In the genomic region with DNA sequence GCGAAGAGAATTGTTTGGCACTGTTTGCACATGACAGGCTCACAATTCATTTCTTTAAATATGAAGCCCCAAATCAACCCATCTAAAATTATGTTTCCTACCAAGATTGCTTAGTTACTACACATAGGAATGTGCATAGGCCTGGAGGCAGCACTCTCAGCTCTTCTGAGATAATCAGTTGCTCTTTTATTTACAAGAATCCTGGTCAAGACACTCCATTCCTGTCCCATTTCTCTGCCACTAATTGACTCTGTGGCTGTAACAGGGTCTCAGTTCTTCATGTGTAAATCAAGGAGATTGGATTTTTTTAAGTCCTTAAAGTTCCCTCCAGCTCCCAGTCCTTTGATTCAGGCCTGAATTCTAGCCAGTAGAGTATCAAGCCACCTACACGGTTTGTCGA, we compare ENCODE assay signal across 25 cellular contexts.
DNase-seq lines count a peak whose midpoint lies in the region; ATAC-seq and TF ChIP-seq lines count a peak whose summit lies in the region.
"Had no signal": no experiment of that assay in that cellular context is flagged by ENCODE, and none has a peak within 500 bp of the region (broad histone marks: within the 10 kb centered on the region; RNA-seq: fewer than 3 reads in every experiment).

No MANE protein-coding gene starts in this region.

- H3K9me3 ChIP-seq in gastroesophageal sphincter = no peaks in the 10 kb centered on the region
- H3K9me3 ChIP-seq in MM.1S (replicated peaks; ENCODE audit: insufficient read depth, low read length) = no peaks in the 10 kb centered on the region
- H3K9me3 ChIP-seq: BLaER1 treated with 17β-estradiol and CSF1 and Interleukin-3, amounts not matched to agents 10 nM and 100 nM had no signal

- no peak overlapping the region for H3K4me3 Mint-ChIP-seq in GM23338
- H3K4me3 Mint-ChIP-seq in WTC11 = no peak overlapping the region
- H3K4me3 Mint-ChIP-seq: CD8-positive, alpha-beta memory T cell; T-cell had no signal

- no peaks in the 10 kb centered on the region for H3K79me2 ChIP-seq in GM23338 (replicated peaks; ENCODE audit: insufficient read depth)
- H3K79me2 ChIP-seq in MM.1S (ENCODE audit: low read length) = no peaks in the 10 kb centered on the region

- ATAC-seq in GM23338 (peak; percentile 25; the same call in 2 of the 3 replicates), WTC11 (peak; percentile 18; the same call in 1 of the 2 replicates), gastroesophageal sphincter (no peak), GM19395 (IDR thresholded peaks at IDR 0.05; ENCODE audit: unreplicated experiment) (no peak)
- ATAC-seq: SK-N-SH treated with all-trans-retinoic acid at 6 μM for 48 hours, T-cell had no signal

- peaks cover 24% of the 10 kb centered on the region for H3K4me1 Mint-ChIP-seq in GM23338
- H3K4me1 Mint-ChIP-seq in WTC11 = peaks cover 32% of the 10 kb centered on the region
- H3K4me1 Mint-ChIP-seq: CD8-positive, alpha-beta memory T cell; T-cell had no signal

- H3K9me2 ChIP-seq in GM23338 (ENCODE audit: insufficient read depth) (0 out of 2 replicates have a peak, but pooled peaks cover 2% of the 10 kb centered on the region), MM.1S (replicated peaks; ENCODE audit: insufficient read depth, low read length) (no peaks in the 10 kb centered on the region)

- no peak overlapping the region for H3K27ac ChIP-seq in GM23338 (ENCODE audit: low read depth)
- peak overlapping the region; percentile 55 to 72 (median 56) for H3K27ac ChIP-seq in gastroesophageal sphincter
- H3K27ac ChIP-seq in rectal smooth muscle tissue (ENCODE audit: low read depth, low read length) = peak overlapping the region; percentile 68
- H3K27ac ChIP-seq in MM.1S (ENCODE audit: low read length) = no peak overlapping the region
- H3K27ac ChIP-seq: BLaER1 treated with 17β-estradiol and CSF1 and Interleukin-3, amounts not matched to agents 10 nM and 100 nM; HL-60; RWPE1 had no signal

- 16 to 43% methylated on average over 3 of the region's 3 CpGs for WGBS in gastroesophageal sphincter (ENCODE audit: low coverage in 1 of 2), 2 donors

- H3K9me3 Mint-ChIP-seq in GM23338 (no peaks in the 10 kb centered on the region), WTC11 (no peaks in the 10 kb centered on the region)
- H3K9me3 Mint-ChIP-seq: T-cell had no signal

- no peaks in the 10 kb centered on the region for H3K27me3 ChIP-seq in GM23338 (ENCODE audit: insufficient read depth)
- H3K27me3 ChIP-seq in gastroesophageal sphincter = no peaks in the 10 kb centered on the region
- H3K27me3 ChIP-seq in rectal smooth muscle tissue (ENCODE audit: control insufficient read depth, insufficient read depth, low read length) = no peaks in the 10 kb centered on the region
- H3K27me3 ChIP-seq in MM.1S (replicated peaks; ENCODE audit: insufficient read depth, low read length) = no peaks in the 10 kb centered on the region
- H3K27me3 ChIP-seq: BLaER1 treated with 17β-estradiol and CSF1 and Interleukin-3, amounts not matched to agents 10 nM and 100 nM had no signal

- TF ChIP-seq CTCF in GM23338 (conservative IDR thresholded peaks at IDR 0.05; ENCODE audit: low read depth in 2 of 2) (no peak), WTC11 (IDR thresholded peaks at IDR 0.05) (no peak), gastroesophageal sphincter (IDR thresholded peaks at IDR 0.05) (no peak), MM.1S (IDR thresholded peaks at IDR 0.05; ENCODE audit: low read length) (no peak)

- H3F3A ChIP-seq in GM23338 (replicated peaks; ENCODE audit: low read depth) = no peaks in the 10 kb centered on the region
- H3F3A ChIP-seq in MM.1S (ENCODE audit: insufficient read depth, low read length) = no peaks in the 10 kb centered on the region

- peak overlapping the region; percentile 19 for H2AFZ ChIP-seq in GM23338
- no peak overlapping the region for H2AFZ ChIP-seq in MM.1S (ENCODE audit: low read length)

- H3K4me1 ChIP-seq in GM23338 (ENCODE audit: insufficient read depth) = peaks cover 20% of the 10 kb centered on the region
- H3K4me1 ChIP-seq in gastroesophageal sphincter = peaks cover 0 to 28% (median 6%) of the 10 kb centered on the region in 3 donors
- peaks cover 9% of the 10 kb centered on the region for H3K4me1 ChIP-seq in rectal smooth muscle tissue (ENCODE audit: control insufficient read depth, insufficient read depth, low read length)
- H3K4me1 ChIP-seq in MM.1S (ENCODE audit: low read length) = no peaks in the 10 kb centered on the region
- H3K4me1 ChIP-seq: BLaER1 treated with 17β-estradiol and CSF1 and Interleukin-3, amounts not matched to agents 10 nM and 100 nM had no signal

- DNase-seq in GM23338 (ENCODE audit: low spot score) = no peak
- no peak for DNase-seq in WTC11 (ENCODE audit: low spot score)
- DNase-seq in HUDEP-2 (lab: John Stamatoyannopoulos, UW; ENCODE audit: unreplicated experiment in 76 of 76) = no peak
- DNase-seq in MM.1S = no peak
- no peak for DNase-seq in NCI-H345 treated with DMSO at 0.1 percent for 48 hours (lab: John Stamatoyannopoulos, UW; ENCODE audit: unreplicated experiment)
- DNase-seq: Calu3; CD8-positive, alpha-beta memory T cell; GOT3; KG1; NCI-H1105; NCI-H146; NCI-H2029; NCI-H2227 treated with DMSO at 0.1 percent for 48 hours; NCI-H524; NCI-H774; NK-92 treated with Interleukin-12 subunit alpha and Interleukin-12 subunit beta, amount 100 ng/mL, for 24 hours; SIG-M5; T-cell had no signal

- H4K20me1 ChIP-seq in GM23338 (replicated peaks; ENCODE audit: insufficient read depth) (no peaks in the 10 kb centered on the region), MM.1S (ENCODE audit: insufficient read depth, low read length) (no peaks in the 10 kb centered on the region)
- H4K20me1 ChIP-seq: BLaER1 treated with 17β-estradiol and CSF1 and Interleukin-3, amounts not matched to agents 10 nM and 100 nM had no signal

- TF ChIP-seq POLR2A in gastroesophageal sphincter (IDR thresholded peaks at IDR 0.05) = no peak

- H3K27me3 Mint-ChIP-seq in GM23338 (ENCODE audit: insufficient read depth, low read depth, poor library complexity) (peaks cover 3% of the 10 kb centered on the region), WTC11 (ENCODE audit: low read depth) (no peaks in the 10 kb centered on the region; the same call in 1 of the 2 replicates)
- H3K27me3 Mint-ChIP-seq: CD8-positive, alpha-beta memory T cell; T-cell had no signal

- no peak overlapping the region for H3K9ac ChIP-seq in rectal smooth muscle tissue (ENCODE audit: low read length)
- H3K9ac ChIP-seq in MM.1S (ENCODE audit: low read length) = no peak overlapping the region
- H3K9ac ChIP-seq: BLaER1 treated with 17β-estradiol and CSF1 and Interleukin-3, amounts not matched to agents 10 nM and 100 nM had no signal

- H3K27ac Mint-ChIP-seq in GM23338 (no peak overlapping the region), WTC11 (no peak overlapping the region)
- H3K27ac Mint-ChIP-seq: CD8-positive, alpha-beta memory T cell; T-cell had no signal

- POLR2A ChIA-PET in WTC11 (lab: Charles Lee) = no interaction called here

- CTCF ChIA-PET in WTC11 (lab: Charles Lee) = interaction anchor here (0.8 to 0.9 kb wide), 2 partner anchors 38 to 272 kb away, joined by 3 to 4 read pairs; no protein-coding TSS in a partner anchor

- no peak for TF ChIP-seq EP300 in gastroesophageal sphincter (IDR thresholded peaks at IDR 0.05)

- H3K4me2 ChIP-seq in GM23338 (0 out of 2 replicates have a peak overlapping the region, but pooled peaks have one; percentile 28), MM.1S (ENCODE audit: low read depth, low read length) (no peak overlapping the region)
- H3K4me2 ChIP-seq: BLaER1 treated with 17β-estradiol and CSF1 and Interleukin-3, amounts not matched to agents 10 nM and 100 nM had no signal

- no peak overlapping the region for H3K4me3 ChIP-seq in GM23338
- H3K4me3 ChIP-seq in gastroesophageal sphincter = no peak overlapping the region
- H3K4me3 ChIP-seq in rectal smooth muscle tissue (ENCODE audit: low read length) = no peak overlapping the region
- H3K4me3 ChIP-seq in MM.1S (ENCODE audit: low read length) = no peak overlapping the region
- H3K4me3 ChIP-seq: BLaER1 treated with 17β-estradiol and CSF1 and Interleukin-3, amounts not matched to agents 10 nM and 100 nM had no signal

- no peaks in the 10 kb centered on the region for H3K36me3 ChIP-seq in GM23338 (ENCODE audit: insufficient read depth)
- H3K36me3 ChIP-seq in gastroesophageal sphincter = no peaks in the 10 kb centered on the region
- no peaks in the 10 kb centered on the region for H3K36me3 ChIP-seq in rectal smooth muscle tissue (ENCODE audit: control insufficient read depth, insufficient read depth, low read length)
- no peaks in the 10 kb centered on the region for H3K36me3 ChIP-seq in MM.1S (replicated peaks; ENCODE audit: insufficient read depth, low read length)
- H3K36me3 ChIP-seq: BLaER1 treated with 17β-estradiol and CSF1 and Interleukin-3, amounts not matched to agents 10 nM and 100 nM had no signal

- H3K36me3 Mint-ChIP-seq in GM23338 (ENCODE audit: low read depth) (no peaks in the 10 kb centered on the region), WTC11 (no peaks in the 10 kb centered on the region)
- H3K36me3 Mint-ChIP-seq: CD8-positive, alpha-beta memory T cell; T-cell had no signal

TF ChIP-seq in WTC11, 78 proteins besides CTCF, POLR2A, EP300 and RAD21 (continues in another document):
- no peak for TF ChIP-seq ZNF232 (CRISPR knock-in tag; IDR thresholded peaks at IDR 0.05)
- TF ChIP-seq NR2C2 (CRISPR knock-in tag; IDR thresholded peaks at IDR 0.05) = no peak
- no peak for TF ChIP-seq ZNF396 (CRISPR knock-in tag; IDR thresholded peaks at IDR 0.05; ENCODE audit: borderline replicate concordance)
- TF ChIP-seq ZNF121 (CRISPR knock-in tag; IDR thresholded peaks at IDR 0.05) = no peak
- TF ChIP-seq ZNF281 (CRISPR knock-in tag; IDR thresholded peaks at IDR 0.05) = no peak

Comparison
In these comparisons a context has a peak if more than half of its experiments do, and no peak if none do; other contexts are left out.
1. ATAC-seq: peak in GM23338 (single experiment) and WTC11 (single experiment); none in gastroesophageal sphincter (single experiment) and GM19395 (single experiment).
2. H3K27ac ChIP-seq: peak in gastroesophageal sphincter (4 of 4) and rectal smooth muscle tissue (single experiment); none in GM23338 (single experiment) and MM.1S (single experiment).